In the genomic region with DNA sequence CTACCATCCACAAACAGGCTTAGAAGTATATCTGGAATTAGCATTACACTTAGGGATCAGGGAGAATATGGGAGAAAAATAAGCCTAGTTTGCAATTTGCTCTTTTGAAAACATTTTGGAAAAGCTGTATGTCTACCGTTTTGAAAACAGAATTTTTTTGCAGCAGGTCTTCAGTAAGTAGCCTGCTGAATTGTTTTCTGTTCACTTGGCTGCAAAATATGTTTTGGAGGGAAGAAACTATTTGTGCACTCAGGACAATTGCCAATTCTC, we compare ENCODE assay signal across 8 cellular contexts. TPM values are rescaled to one million over a fixed set of nuclear protein-coding genes. Genes with fewer than 3 reads are reported as not detected.
DNase-seq lines count a peak whose midpoint lies in the region; ATAC-seq, FAIRE-seq and TF ChIP-seq lines count a peak whose summit lies in the region.

No MANE protein-coding gene starts in this region.

- H2BK120ac ChIP-seq in H9 (ENCODE audit: low read depth, low read length, poor library complexity, severe bottlenecking) = no peak overlapping the region

- H3K27me3 Mint-ChIP-seq in H9 (ENCODE audit: low read depth) (no peaks in the 10 kb centered on the region), mesothelial cell of epicardium (ENCODE audit: low read depth) (no peaks in the 10 kb centered on the region)

- no peak for TF ChIP-seq EP300 in A549 (IDR thresholded peaks at IDR 0.05)

- DNase-seq in A549 (ENCODE audit: low read depth in 1 of 2, low spot score in 1 of 2) (no peak), H9 (no peak), body of pancreas (no peak), mesothelial cell of epicardium (ENCODE audit: low spot score in 2 of 2, unreplicated experiment in 2 of 2) (no peak), SIG-M5 treated with dmso at 0.1 percent for 504 hours (lab: John Stamatoyannopoulos, UW; ENCODE audit: unreplicated experiment) (no peak), DMS 273 (lab: John Stamatoyannopoulos, UW; ENCODE audit: unreplicated experiment) (no peak)
- no peak for DNase-seq in central memory CD4-positive, alpha-beta T cell

- no peak overlapping the region for H2AFZ ChIP-seq in H9 (ENCODE audit: low read length)

- no peak overlapping the region for H3K56ac ChIP-seq in H9 (ENCODE audit: insufficient read length, low read depth, low read length)

- no peaks in the 10 kb centered on the region for H3K9me3 Mint-ChIP-seq in H9
- H3K9me3 Mint-ChIP-seq in mesothelial cell of epicardium = no peaks in the 10 kb centered on the region

- ATAC-seq in A549 = no peak
- ATAC-seq in body of pancreas = no peak
- ATAC-seq in HG02884 (IDR thresholded peaks at IDR 0.05; ENCODE audit: unreplicated experiment) = no peak

- TF ChIP-seq RAD21 in A549 (conservative IDR thresholded peaks at IDR 0.05 in 1 of 2, IDR thresholded peaks at IDR 0.05 in 1 of 2) = no peak

- no peak for TF ChIP-seq CTCF in A549 (IDR thresholded peaks at IDR 0.05)
- TF ChIP-seq CTCF in H9 (conservative IDR thresholded peaks at IDR 0.05) = no peak
- no peak for TF ChIP-seq CTCF in body of pancreas (IDR thresholded peaks at IDR 0.05)
- TF ChIP-seq CTCF in mesothelial cell of epicardium (IDR thresholded peaks at IDR 0.05; ENCODE audit: unreplicated experiment) = no peak

- H3K36me3 Mint-ChIP-seq in H9 (ENCODE audit: insufficient read depth in 1 of 3, low read depth in 3 of 3) (peaks cover 4 to 16% (median 12%) of the 10 kb centered on the region in 3 experiments; a peak in 5 of 7 replicates), mesothelial cell of epicardium (peaks cover 4% of the 10 kb centered on the region)

- no peak overlapping the region for H3K9ac ChIP-seq in H9 (ENCODE audit: extremely low read depth, insufficient read length, low read length)

- H3K4me1 ChIP-seq in A549 (peaks cover 47% of the 10 kb centered on the region), H9 (ENCODE audit: insufficient read depth, low read length) (peaks cover 8% of the 10 kb centered on the region; the same call in 1 of the 2 replicates), body of pancreas (peaks cover 45% of the 10 kb centered on the region)

- no peak for FAIRE-seq in A549 (lab: Jason Lieb, UNC)

- no peak overlapping the region for H4K91ac ChIP-seq in H9 (ENCODE audit: insufficient read length, low read depth, low read length)

- peaks cover 3% of the 10 kb centered on the region for H3K79me1 ChIP-seq in H9 (ENCODE audit: insufficient read depth, low read depth, low read length, poor library complexity, severe bottlenecking)

- H3K14ac ChIP-seq in H9 (ENCODE audit: insufficient read depth, low read length) = no peak overlapping the region

- peak overlapping the region; percentile 28; the same call in 1 of the 3 replicates for H3K4me3 ChIP-seq in A549
- H3K4me3 ChIP-seq in body of pancreas = no peak overlapping the region

- peaks cover 0 to 6% of the 10 kb centered on the region in 2 donors for H3K36me3 ChIP-seq in body of pancreas (replicated peaks in 1 of 2; ENCODE audit: insufficient read depth in 1 of 2, low read depth in 2 of 2)

- no peak overlapping the region for H3K4me3 Mint-ChIP-seq in H9
- peak overlapping the region; percentile 42 for H3K4me3 Mint-ChIP-seq in mesothelial cell of epicardium

- POLR2A ChIA-PET in A549 (lab: Yijun Ruan, JAX) = interaction anchor here (1.2 to 2.3 kb wide), 2 partner anchors 39 to 100 kb away, joined by 4 to 13 read pairs; partner anchors contain the start of gene SNRPC

- H2AK5ac ChIP-seq in H9 (ENCODE audit: insufficient read length, low read length) = no peak overlapping the region

- no peaks in the 10 kb centered on the region for H3K9me3 ChIP-seq in A549
- H3K9me3 ChIP-seq in H9 (ENCODE audit: control insufficient read depth, low read depth, low read length) = no peaks in the 10 kb centered on the region
- no peaks in the 10 kb centered on the region for H3K9me3 ChIP-seq in body of pancreas

- H2BK12ac ChIP-seq in H9 (ENCODE audit: insufficient read length, low read depth, low read length) = no peak overlapping the region

- H2BK20ac ChIP-seq in H9 (ENCODE audit: low read depth, low read length, poor library complexity, severe bottlenecking) = no peak overlapping the region

- no peak overlapping the region for H4K8ac ChIP-seq in H9 (replicated peaks; ENCODE audit: insufficient read length, low read depth, low read length)

- no peaks in the 10 kb centered on the region for H4K20me1 ChIP-seq in H9 (ENCODE audit: control insufficient read depth, insufficient read depth, insufficient read length)

- H3K27ac ChIP-seq in A549 (peak overlapping the region; percentile 79 to 95), H9 (ENCODE audit: insufficient read length, low read depth, low read length) (peak overlapping the region; percentile 20), body of pancreas (peak overlapping the region; percentile 86 to 94 (median 88))

- H3K4me1 Mint-ChIP-seq in H9 (peaks cover 19 to 22% of the 10 kb centered on the region in 2 experiments), mesothelial cell of epicardium (peaks cover 44% of the 10 kb centered on the region)

- no peak overlapping the region for H3K18ac ChIP-seq in H9 (ENCODE audit: insufficient read length, low read depth, low read length)

- H3K27me3 ChIP-seq in H9 (ENCODE audit: insufficient read depth, low read length) (no peaks in the 10 kb centered on the region), body of pancreas (no peaks in the 10 kb centered on the region)

- no peak overlapping the region for H2BK15ac ChIP-seq in H9 (ENCODE audit: low read depth, low read length)

- CTCF ChIA-PET in A549 (lab: Yijun Ruan, JAX) = interaction anchor here (1.4 to 1.8 kb wide), 3 partner anchors 20 to 99 kb away, joined by 3 to 5 read pairs (median 3); no protein-coding TSS in a partner anchor

- H2BK5ac ChIP-seq in H9 (ENCODE audit: insufficient read length, low read length) = no peak overlapping the region

- no peaks in the 10 kb centered on the region for H3K23me2 ChIP-seq in H9 (ENCODE audit: insufficient read length, low read depth, low read length, poor library complexity, severe bottlenecking)

- no peak overlapping the region for H3T11ph ChIP-seq in H9 (ENCODE audit: low read length)

- no peak overlapping the region for H3K23ac ChIP-seq in H9 (ENCODE audit: insufficient read length, low read depth, low read length)

- no peak overlapping the region for H3K4ac ChIP-seq in H9 (ENCODE audit: low read depth, low read length)

- TF ChIP-seq POLR2A in A549 (IDR thresholded peaks at IDR 0.05; ENCODE audit: low read length) (no peak), body of pancreas (IDR thresholded peaks at IDR 0.05) (no peak)

- H4K5ac ChIP-seq in H9 (ENCODE audit: insufficient read length, low read depth, low read length) = no peak overlapping the region

- H3K27ac Mint-ChIP-seq in H9 (peak overlapping the region; percentile 3 to 80 (median 20); a peak in 5 of 7 replicates), mesothelial cell of epicardium (peak overlapping the region; percentile 94)

- H3K4me2 ChIP-seq in A549 = peak overlapping the region; percentile 71
- H3K4me2 ChIP-seq in H9 (ENCODE audit: insufficient read depth, insufficient read length, low read length) = peak overlapping the region; percentile 34

- 3% methylated on average over 1 of the region's 1 CpG for WGBS in A549 (ENCODE audit: missing lambda C conversion rate)
- whole genome bisulfite sequencing in H9 (ENCODE audit: extremely low coverage, insufficient read length, low lambda C conversion rate) = no CpG with 5 or more reads among the region's 1 CpG
- 0% methylated on average over 1 of the region's 1 CpG for WGBS in body of pancreas, 2 donors

- no peaks in the 10 kb centered on the region; the same call in 1 of the 2 replicates for H3K79me2 ChIP-seq in H9 (ENCODE audit: insufficient read depth, low read length)

- intact Hi-C loops in body of pancreas (cut with DNase I) = no loop called here

TF ChIP-seq in A549, 52 proteins besides CTCF, POLR2A, EP300 and RAD21:
- no peak for TF ChIP-seq CBX8 (IDR thresholded peaks at IDR 0.05)
- TF ChIP-seq EHMT2 (IDR thresholded peaks at IDR 0.05; ENCODE audit: low read depth) = no peak
- no peak for TF ChIP-seq MAX (IDR thresholded peaks at IDR 0.05)
- no peak for TF ChIP-seq CHD2 (IDR thresholded peaks at IDR 0.05; ENCODE audit: low read length, partially characterized antibody)
- TF ChIP-seq RFX5 (IDR thresholded peaks at IDR 0.05) = no peak
- no peak for TF ChIP-seq CHD4 (IDR thresholded peaks at IDR 0.05; ENCODE audit: borderline replicate concordance)
- TF ChIP-seq ZC3H11A (IDR thresholded peaks at IDR 0.05) = no peak
- no peak for TF ChIP-seq GATA3 (IDR thresholded peaks at IDR 0.05; ENCODE audit: borderline replicate concordance)
- no peak for TF ChIP-seq USF2 (IDR thresholded peaks at IDR 0.05)
- no peak for TF ChIP-seq HDAC2 (IDR thresholded peaks at IDR 0.05)
- no peak for TF ChIP-seq NFE2L2 (conservative IDR thresholded peaks at IDR 0.05; ENCODE audit: low read length)
- TF ChIP-seq, protein P1, sequence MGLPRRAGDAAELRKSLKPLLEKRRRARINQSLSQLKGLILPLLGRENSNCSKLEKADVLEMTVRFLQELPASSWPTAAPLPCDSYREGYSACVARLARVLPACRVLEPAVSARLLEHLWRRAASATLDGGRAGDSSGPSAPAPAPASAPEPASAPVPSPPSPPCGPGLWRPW (IDR thresholded peaks at IDR 0.05) = no peak
- TF ChIP-seq CEBPB (IDR thresholded peaks at IDR 0.05) = no peak
- no peak for TF ChIP-seq NPAS2 (CRISPR knock-in tag; IDR thresholded peaks at IDR 0.05; ENCODE audit: borderline replicate concordance)
- TF ChIP-seq PHF8 (IDR thresholded peaks at IDR 0.05; ENCODE audit: borderline replicate concordance, low read depth) = no peak
- no peak for TF ChIP-seq MAZ (IDR thresholded peaks at IDR 0.05; ENCODE audit: borderline replicate concordance, low read depth, low read length)

RNA-seq across cellular contexts. Expression of gene ILRUN, which starts 39.6 kb away (rescaled TPM):
- 33.7 and 36.1 TPM in 2 replicates for polyA plus RNA-seq in A549 (2011; rRNA removed)
- 12.4 and 18.4 TPM in 2 replicates for polyA plus RNA-seq in A549 (2012; cell fraction: cytosol; rRNA removed)
- polyA plus RNA-seq in A549 (2012; cell fraction: nucleus; rRNA removed) = 8.3 and 11.9 TPM in 2 replicates
- 24.4 to 28.6 TPM (median 25.4 TPM) in 3 replicates for polyA plus RNA-seq in A549 (2017; fragmentation: RNase III; extraction: RNeasy Plus Mini Kit Qiagen cat#74134 plus additional on column Dnase treatment)
- 42.0 and 45.2 TPM in 2 replicates for polyA minus RNA-seq in A549 (2011; rRNA and poly(A)+ RNA removed)
- total RNA-seq in H9 (2021) = 63.7 and 64.6 TPM in 2 replicates
- 10 to 100 TPM; 24.6 to 32.6 TPM for total RNA-seq in body of pancreas
- total RNA-seq in mesothelial cell of epicardium = 55.6 to 61.0 TPM (median 59.4 TPM) in 3 replicates

Comparison
In these comparisons a context has a peak if more than half of its experiments do, and no peak if none do; other contexts are left out.
1. H3K27ac ChIP-seq: peak in every context shown above with its lines; median percentile 88 in body of pancreas; 87 in A549; 20 in H9.